Comparison of ENCODE assay signal across 8 cellular contexts in genomic region chr5:68251804-68252648, GRCh38. TPM values are rescaled to one million over a fixed set of nuclear protein-coding genes. Genes with fewer than 3 reads are reported as not detected.
DNase-seq lines count a peak whose midpoint lies in the region; ATAC-seq, FAIRE-seq and TF ChIP-seq lines count a peak whose summit lies in the region.

No MANE protein-coding gene starts in this region.

- H3K27ac ChIP-seq in HepG2 (ENCODE audit: extremely low read length, insufficient read depth, low read length) (no peak overlapping the region), substantia nigra (ENCODE audit: low read depth, low read length, poor library complexity, severe bottlenecking) (peak overlapping the region; percentile 39), H9 (ENCODE audit: insufficient read length, low read depth, low read length) (no peak overlapping the region), kidney (ENCODE audit: low read depth in 2 of 2, low read length in 2 of 2) (peak overlapping the region in 1 of 2 donors; percentile 28)

- H3K4me1 Mint-ChIP-seq in brain (peaks cover 84% of the 10 kb centered on the region), H9 (peaks cover 33 to 38% of the 10 kb centered on the region in 2 experiments)

- POLR2A ChIA-PET in HepG2 (lab: Yijun Ruan, JAX), result interaction anchor here (1.2 to 2.1 kb wide), 3 partner anchors 12 to 646 kb away, joined by 5 to 8 read pairs (median 6); partner anchors contain the start of gene PIK3R1

- 95% methylated on average over 7 of the region's 7 CpGs for WGBS in HepG2 (ENCODE audit: low lambda C conversion rate)
- no CpG with 5 or more reads among the region's 7 CpGs for WGBS in H9 (ENCODE audit: extremely low coverage, insufficient read length, low lambda C conversion rate)

- TF ChIP-seq CTCF in brain (conservative IDR thresholded peaks at IDR 0.05) (no peak), HepG2 (CRISPR knock-in tag; IDR thresholded peaks at IDR 0.05) (no peak), H9 (conservative IDR thresholded peaks at IDR 0.05) (no peak), kidney (IDR thresholded peaks at IDR 0.05; ENCODE audit: borderline replicate concordance, extremely low read depth, insufficient read depth) (no peak)

- H3K4me3 Mint-ChIP-seq in brain (peak overlapping the region in 4 of 5 experiments; percentile 3 to 58 (median 41)), H9 (no peak overlapping the region)

- H3K27me3 Mint-ChIP-seq in brain (peaks cover 5% of the 10 kb centered on the region), H9 (ENCODE audit: low read depth) (no peaks in the 10 kb centered on the region)

- H3K9me3 ChIP-seq in HepG2 (ENCODE audit: low read length) (no peaks in the 10 kb centered on the region), H9 (ENCODE audit: control insufficient read depth, low read depth, low read length) (no peaks in the 10 kb centered on the region), kidney (ENCODE audit: control insufficient read depth in 1 of 2, low read length in 2 of 2) (no peaks in the 10 kb centered on the region)

- H3K4ac ChIP-seq in H9 (ENCODE audit: low read depth, low read length), result no peak overlapping the region

- in situ Hi-C loops in HepG2 (cut with HindIII; ENCODE audit: extremely low pct_ligation_motif_present, low pct_unique_long_range_greater_than_20kb), result loop anchor here (5.0 to 10.0 kb wide), 2 partner anchors 757 to 1005 kb away; no protein-coding TSS in a partner anchor

- H3K56ac ChIP-seq in H9 (ENCODE audit: insufficient read length, low read depth, low read length), result no peak overlapping the region

- DNase-seq in LHCN-M2 (ENCODE audit: low read depth), result peak; percentile 17
- DNase-seq in HepG2 (ENCODE audit: low spot score), result no peak
- peak in 12 of 49 donors; percentile 14 to 68 (median 34) for DNase-seq in substantia nigra (lab: John Stamatoyannopoulos, UW)
- no peak for DNase-seq in stimulated activated CD4-positive, alpha-beta T cell treated with anti-CD3 and anti-CD28 coated beads, Interleukin-2, amount 100 ng/mL, for 24 hours
- no peak for DNase-seq in H9
- DNase-seq in kidney, result no peak

- no peak for FAIRE-seq in HepG2 (lab: Jason Lieb, UNC)
- FAIRE-seq in kidney (lab: Jason Lieb, UNC), result no peak

- H4K20me1 ChIP-seq in HepG2 (ENCODE audit: insufficient read depth, low read length) (no peaks in the 10 kb centered on the region), H9 (ENCODE audit: control insufficient read depth, insufficient read depth, insufficient read length) (no peaks in the 10 kb centered on the region)

- H2BK5ac ChIP-seq in H9 (ENCODE audit: insufficient read length, low read length), result no peak overlapping the region

- H2AK5ac ChIP-seq in H9 (ENCODE audit: insufficient read length, low read length), result no peak overlapping the region

- TF ChIP-seq RAD21 in HepG2 (CRISPR knock-in tag; IDR thresholded peaks at IDR 0.05), result no peak

- H3K4me1 ChIP-seq in HepG2 (ENCODE audit: insufficient read depth, low read length) (peaks cover 18% of the 10 kb centered on the region), H9 (ENCODE audit: insufficient read depth, low read length) (peaks cover 11% of the 10 kb centered on the region; the same call in 1 of the 2 replicates), kidney (ENCODE audit: control insufficient read depth in 1 of 2, insufficient read depth in 1 of 2, low read depth in 1 of 2, low read length in 2 of 2) (peaks cover 18 to 35% of the 10 kb centered on the region in 2 donors)

- H3K14ac ChIP-seq in H9 (ENCODE audit: insufficient read depth, low read length), result no peak overlapping the region

- H3K79me1 ChIP-seq in H9 (ENCODE audit: insufficient read depth, low read depth, low read length, poor library complexity, severe bottlenecking), result no peaks in the 10 kb centered on the region

- H2AFZ ChIP-seq in HepG2 (ENCODE audit: low read length) (no peak overlapping the region), H9 (ENCODE audit: low read length) (no peak overlapping the region)

- H3K4me3 ChIP-seq in HepG2 (replicated peaks in 1 of 3; ENCODE audit: insufficient read depth in 1 of 3, low read depth in 2 of 3, low read length in 3 of 3) (no peak overlapping the region), kidney (ENCODE audit: low read length in 2 of 2) (no peak overlapping the region)

- CTCF ChIA-PET in HepG2 (lab: Yijun Ruan, JAX; ENCODE audit: low intra/inter-chr PET ratio, low total read pairs), result interaction anchor here (0.8 to 2.3 kb wide), 3 partner anchors 759 to 1009 kb away, joined by 3 to 11 read pairs (median 3); no protein-coding TSS in a partner anchor

- intact Hi-C loops in HepG2 (cut with micrococcal nuclease; ENCODE audit: unreplicated experiment), result loop anchor here (1.0 to 5.0 kb wide), 4 partner anchors 480 to 1095 kb away; no protein-coding TSS in a partner anchor
- intact Hi-C loops in kidney (cut with DNase I), result no loop called here

- H3K18ac ChIP-seq in H9 (ENCODE audit: insufficient read length, low read depth, low read length), result no peak overlapping the region

- TF ChIP-seq EP300 in HepG2 (IDR thresholded peaks at IDR 0.05; ENCODE audit: low read depth in 2 of 2, low read length in 2 of 2) (no peak), HepG2 (CRISPR knock-in tag; IDR thresholded peaks at IDR 0.05; ENCODE audit: borderline replicate concordance) (no peak)

- no peak overlapping the region for H2BK15ac ChIP-seq in H9 (ENCODE audit: low read depth, low read length)

- H3K9me3 Mint-ChIP-seq in brain, result no peaks in the 10 kb centered on the region
- no peaks in the 10 kb centered on the region for H3K9me3 Mint-ChIP-seq in H9

- H4K8ac ChIP-seq in H9 (replicated peaks; ENCODE audit: insufficient read length, low read depth, low read length), result no peak overlapping the region

- H3K23me2 ChIP-seq in H9 (ENCODE audit: insufficient read length, low read depth, low read length, poor library complexity, severe bottlenecking), result no peaks in the 10 kb centered on the region

- peaks cover 49% of the 10 kb centered on the region for H3K79me2 ChIP-seq in HepG2 (ENCODE audit: insufficient read depth, low read length)
- H3K79me2 ChIP-seq in H9 (ENCODE audit: insufficient read depth, low read length), result no peaks in the 10 kb centered on the region

- no peak overlapping the region for H3T11ph ChIP-seq in H9 (ENCODE audit: low read length)

- H3K27ac Mint-ChIP-seq in brain (peak overlapping the region in 3 of 5 experiments; percentile 58 to 87 (median 74)), H9 (no peak overlapping the region)

- no peak overlapping the region for H4K5ac ChIP-seq in H9 (ENCODE audit: insufficient read length, low read depth, low read length)

- H3K27me3 ChIP-seq in HepG2 (ENCODE audit: control insufficient read depth in 1 of 2, insufficient read depth in 2 of 2, low read length in 2 of 2) (no peaks in the 10 kb centered on the region), H9 (ENCODE audit: insufficient read depth, low read length) (no peaks in the 10 kb centered on the region)

- H3K23ac ChIP-seq in H9 (ENCODE audit: insufficient read length, low read depth, low read length), result no peak overlapping the region

- ATAC-seq in HepG2, result peak; percentile 38; the same call in 2 of the 3 replicates
- no peak for ATAC-seq in GM18520 (IDR thresholded peaks at IDR 0.05; ENCODE audit: unreplicated experiment)

- no peak overlapping the region for H2BK12ac ChIP-seq in H9 (ENCODE audit: insufficient read length, low read depth, low read length)

- H3K9ac ChIP-seq in HepG2 (ENCODE audit: insufficient read depth, low read depth, low read length) (no peak overlapping the region), H9 (ENCODE audit: extremely low read depth, insufficient read length, low read length) (no peak overlapping the region), kidney (ENCODE audit: low read length in 2 of 2) (no peak overlapping the region)

- H3K4me2 ChIP-seq in HepG2 (ENCODE audit: low read depth, low read length) (no peak overlapping the region), H9 (ENCODE audit: insufficient read depth, insufficient read length, low read length) (no peak overlapping the region)

- TF ChIP-seq POLR2A in HepG2 (IDR thresholded peaks at IDR 0.05; ENCODE audit: insufficient read depth in 1 of 2, low read depth in 2 of 2, low read length in 2 of 2), result no peak

- H3K36me3 Mint-ChIP-seq in brain, result peaks cover under 1% of the 10 kb centered on the region
- H3K36me3 Mint-ChIP-seq in H9 (ENCODE audit: insufficient read depth in 1 of 3, low read depth in 3 of 3), result no peaks in the 10 kb centered on the region

- H3K36me3 ChIP-seq in HepG2 (replicated peaks in 1 of 2; ENCODE audit: control insufficient read depth in 1 of 2, insufficient read depth in 2 of 2, low read length in 2 of 2), result peaks cover 0 to 1% of the 10 kb centered on the region in 2 experiments; a peak in 1 of 5 replicates
- no peaks in the 10 kb centered on the region for H3K36me3 ChIP-seq in kidney (ENCODE audit: control insufficient read depth in 1 of 2, insufficient read depth in 2 of 2, low read length in 2 of 2)

- no peak overlapping the region for H4K91ac ChIP-seq in H9 (ENCODE audit: insufficient read length, low read depth, low read length)

- BruUV-seq in HepG2 (replicated peaks; lab: Mats Ljungman, UMichigan), result no TSS peak

- H2BK20ac ChIP-seq in H9 (ENCODE audit: low read depth, low read length, poor library complexity, severe bottlenecking), result no peak overlapping the region

- H2BK120ac ChIP-seq in H9 (ENCODE audit: low read depth, low read length, poor library complexity, severe bottlenecking), result no peak overlapping the region

RNA-seq across cellular contexts. Expression of gene PIK3R1, which starts 36.5 kb away (rescaled TPM):
- total RNA-seq in LHCN-M2 (2014; rRNA removed), result 11.0 and 16.5 TPM in 2 replicates
- polyA plus RNA-seq in LHCN-M2 (2012), result 3.4 TPM
- polyA plus RNA-seq in brain (ENCODE audit: insufficient read depth, low read depth, low replicate concordance), result 11.9 TPM
- 21.3 and 26.0 TPM in 2 replicates for total RNA-seq in HepG2 (2016; rRNA removed; fragmentation: Illumina TruSeq; extraction: Trizol)
- total RNA-seq in HepG2 (2016; cell fraction: cytosol; rRNA removed; fragmentation: Illumina TruSeq; extraction: Trizol; ENCODE audit: low read depth), result 15.6 and 18.1 TPM in 2 replicates
- 23.2 and 24.7 TPM in 2 replicates for total RNA-seq in HepG2 (2016; cell fraction: insoluble cytoplasmic fraction; rRNA removed; fragmentation: Illumina TruSeq; extraction: Trizol)
- 8.9 and 10.9 TPM in 2 replicates for total RNA-seq in HepG2 (2016; cell fraction: membrane; rRNA removed; fragmentation: Illumina TruSeq; extraction: Trizol)
- total RNA-seq in HepG2 (2016; cell fraction: nucleus; rRNA removed; fragmentation: Illumina TruSeq; extraction: Trizol), result 42.9 and 43.7 TPM in 2 replicates
- 6.4 and 8.4 TPM in 2 replicates for polyA plus RNA-seq in HepG2 (2011; rRNA removed)
- polyA plus RNA-seq in HepG2 (2011; cell fraction: cytosol; rRNA removed), result 3.4 and 4.1 TPM in 2 replicates
- 4.4 and 7.1 TPM in 2 replicates for polyA plus RNA-seq in HepG2 (2011; cell fraction: nucleus; rRNA removed)
- 7.9 and 11.9 TPM in 2 replicates for polyA plus RNA-seq in HepG2 (2012)
- polyA plus RNA-seq in HepG2 (2016; cell fraction: cytosol; fragmentation: Illumina TruSeq; extraction: Trizol; ENCODE audit: low read depth), result 0.45 and 0.52 TPM in 2 replicates
- 19.5 and 20.2 TPM in 2 replicates for polyA plus RNA-seq in HepG2 (2016; cell fraction: insoluble cytoplasmic fraction; fragmentation: Illumina TruSeq; extraction: Trizol; ENCODE audit: low read depth)
- 1.8 and 2.2 TPM in 2 replicates for polyA plus RNA-seq in HepG2 (2016; cell fraction: membrane; fragmentation: Illumina TruSeq; extraction: Trizol; ENCODE audit: low read depth)
- polyA plus RNA-seq in HepG2 (2016; cell fraction: nucleus; fragmentation: Illumina TruSeq; extraction: Trizol; ENCODE audit: insufficient read depth, low read depth), result 35.9 and 42.5 TPM in 2 replicates
- 0.19 and 11.0 TPM in 2 replicates for polyA minus RNA-seq in HepG2 (2011; rRNA and poly(A)+ RNA removed; ENCODE audit: low replicate concordance)
- 9.1 and 9.7 TPM in 2 replicates for polyA minus RNA-seq in HepG2 (2011; cell fraction: cytosol; rRNA and poly(A)+ RNA removed)
- 46.5 and 49.8 TPM in 2 replicates for polyA minus RNA-seq in HepG2 (2011; cell fraction: nucleus; rRNA and poly(A)+ RNA removed)
- total RNA-seq in H9 (2021), result 10.6 and 11.3 TPM in 2 replicates
- total RNA-seq in kidney, result 138 TPM
- 26.6 TPM for polyA plus RNA-seq in kidney (ENCODE audit: insufficient read depth, low read depth, low replicate concordance)

Comparison
In these comparisons a context has a peak if more than half of its experiments do, and no peak if none do; other contexts are left out.
1. H3K27ac Mint-ChIP-seq: peak in brain (3 of 5); none in H9 (0 of 3).
2. H3K4me3 Mint-ChIP-seq: peak in brain (4 of 5); none in H9 (0 of 2).